19 cellular contexts compared by ENCODE assay signal in genomic region chr19:55352746-55353145, GRCh38. TPM values are rescaled to one million over a fixed set of nuclear protein-coding genes. Genes with fewer than 3 reads are reported as not detected.
DNase-seq lines count a peak whose midpoint lies in the region; ATAC-seq and TF ChIP-seq lines count a peak whose summit lies in the region.
"Had no signal": no experiment of that assay in that cellular context is flagged by ENCODE, and none has a peak within 500 bp of the region (broad histone marks: within the 10 kb centered on the region; RNA-seq: fewer than 3 reads in every experiment).

No MANE protein-coding gene starts in this region.

- H4K20me1 ChIP-seq in neural progenitor cell (ENCODE audit: low read depth): peaks cover 25% of the 10 kb centered on the region

- DNase-seq in activated CD8-positive, alpha-beta memory T cell treated with anti-CD3 and anti-CD28 coated beads, Interleukin-2, amount 10 ng/mL, durations not matched to agents 7 days and 5 days: no peak
- no peak for DNase-seq in activated CD8-positive, alpha-beta memory T cell treated with anti-CD3 and anti-CD28 coated beads, Interleukin-2, amount 50 U/mL, for 4 hours
- DNase-seq in chondrocyte (ENCODE audit: low spot score): no peak
- DNase-seq in neural progenitor cell (ENCODE audit: low spot score): no peak
- no peak for DNase-seq in Kasumi-1 (lab: John Stamatoyannopoulos, UW)
- no peak for DNase-seq in glomerular visceral epithelial cell (ENCODE audit: extremely low spot score)
- no peak for DNase-seq in NCI-H748 (lab: John Stamatoyannopoulos, UW; ENCODE audit: unreplicated experiment)
- DNase-seq: DND-41; effector CD4-positive, alpha-beta T cell; MM.1S; NCI-H2081; NCI-H748 treated with DMSO at 0.1 percent for 48 hours; stimulated activated CD4-positive, alpha-beta T cell treated with anti-CD3 and anti-CD28 coated beads, Interleukin-15, amount 100 ng/mL, for 24 hours; testis had no signal

- peak overlapping the region; percentile 10 for H3K4me3 Mint-ChIP-seq in activated CD8-positive, alpha-beta memory T cell treated with anti-CD3 and anti-CD28 coated beads, Interleukin-2, amount 10 ng/mL, durations not matched to agents 7 days and 5 days
- no peak overlapping the region for H3K4me3 Mint-ChIP-seq in chondrocyte (ENCODE audit: unreplicated experiment)
- peak overlapping the region; percentile 84 for H3K4me3 Mint-ChIP-seq in neural progenitor cell

- H3K9ac ChIP-seq in HUES48 (ENCODE audit: low read depth, low read length): no peak overlapping the region
- no peak overlapping the region for H3K9ac ChIP-seq in neural progenitor cell

- H3F3A ChIP-seq in neural progenitor cell (ENCODE audit: low read depth): peaks cover 43% of the 10 kb centered on the region

- H3K79me2 ChIP-seq in neural progenitor cell (ENCODE audit: low read depth): no peaks in the 10 kb centered on the region

- TF ChIP-seq CTCF in chondrocyte (IDR thresholded peaks at IDR 0.05) (no peak), neural progenitor cell (IDR thresholded peaks at IDR 0.05) (no peak)

- no peak overlapping the region for H3K4me2 ChIP-seq in neural progenitor cell

- H3K9me3 Mint-ChIP-seq in activated CD8-positive, alpha-beta memory T cell treated with anti-CD3 and anti-CD28 coated beads, Interleukin-2, amount 10 ng/mL, durations not matched to agents 7 days and 5 days (ENCODE audit: low read depth): no peaks in the 10 kb centered on the region
- no peaks in the 10 kb centered on the region for H3K9me3 Mint-ChIP-seq in chondrocyte (ENCODE audit: low read depth)
- H3K9me3 Mint-ChIP-seq in neural progenitor cell: peaks cover 4% of the 10 kb centered on the region

- peaks cover 32% of the 10 kb centered on the region for H3K4me1 ChIP-seq in HUES48 (ENCODE audit: control insufficient read depth, insufficient read depth, low read length)
- peaks cover 30% of the 10 kb centered on the region for H3K4me1 ChIP-seq in neural progenitor cell

- no peak overlapping the region for H3K27ac Mint-ChIP-seq in activated CD8-positive, alpha-beta memory T cell treated with anti-CD3 and anti-CD28 coated beads, Interleukin-2, amount 10 ng/mL, durations not matched to agents 7 days and 5 days
- H3K27ac Mint-ChIP-seq in chondrocyte (ENCODE audit: unreplicated experiment) (peak overlapping the region; percentile 41), neural progenitor cell (no peak overlapping the region)
- H3K27ac Mint-ChIP-seq: progenitor cell of endocrine pancreas had no signal

- CTCF ChIA-PET in activated CD8-positive, alpha-beta memory T cell treated with anti-CD3 and anti-CD28 coated beads, Interleukin-2, amount 10 ng/mL, durations not matched to agents 7 days and 5 days (lab: Charles Lee): interaction anchor here (0.8 to 1.7 kb wide), 4 partner anchors 12 to 211 kb away, joined by 3 to 5 read pairs (median 3); partner anchors contain the start of gene KMT5C

- H3K27me3 Mint-ChIP-seq in activated CD8-positive, alpha-beta memory T cell treated with anti-CD3 and anti-CD28 coated beads, Interleukin-2, amount 10 ng/mL, durations not matched to agents 7 days and 5 days: peaks cover 54% of the 10 kb centered on the region
- peaks cover 38% of the 10 kb centered on the region for H3K27me3 Mint-ChIP-seq in chondrocyte (ENCODE audit: low read depth)
- H3K27me3 Mint-ChIP-seq in neural progenitor cell (ENCODE audit: insufficient read depth, low read depth): peaks cover 54% of the 10 kb centered on the region

- H3K4me3 ChIP-seq in HUES48 (ENCODE audit: low read depth, low read length) (peak overlapping the region; percentile 84; the same call in 1 of the 2 replicates), neural progenitor cell (no peak overlapping the region)

- no peak overlapping the region for H2AFZ ChIP-seq in neural progenitor cell (replicated peaks)

- ATAC-seq in activated CD8-positive, alpha-beta memory T cell treated with anti-CD3 and anti-CD28 coated beads, Interleukin-2, amount 10 ng/mL, durations not matched to agents 7 days and 5 days: no peak
- ATAC-seq: Right ventricle myocardium inferior had no signal

- H3K9me3 ChIP-seq in HUES48 (ENCODE audit: control insufficient read depth, insufficient read depth, low read length): no peaks in the 10 kb centered on the region
- H3K9me3 ChIP-seq in neural progenitor cell (ENCODE audit: low read depth): no peaks in the 10 kb centered on the region
- H3K9me3 ChIP-seq: testis had no signal

- H3K27me3 ChIP-seq in HUES48 (ENCODE audit: control insufficient read depth, insufficient read depth, low read length) (peaks cover 54% of the 10 kb centered on the region), neural progenitor cell (peaks cover 66% of the 10 kb centered on the region)
- H3K27me3 ChIP-seq: testis had no signal

- H3K36me3 ChIP-seq in HUES48 (ENCODE audit: control insufficient read depth, insufficient read depth, low read length) (peaks cover 3% of the 10 kb centered on the region), neural progenitor cell (no peaks in the 10 kb centered on the region)

- H3K4me1 Mint-ChIP-seq in activated CD8-positive, alpha-beta memory T cell treated with anti-CD3 and anti-CD28 coated beads, Interleukin-2, amount 10 ng/mL, durations not matched to agents 7 days and 5 days: peaks cover 31% of the 10 kb centered on the region
- H3K4me1 Mint-ChIP-seq in chondrocyte (ENCODE audit: low read depth): peaks cover 14% of the 10 kb centered on the region
- H3K4me1 Mint-ChIP-seq in neural progenitor cell: peaks cover 26% of the 10 kb centered on the region

- H3K36me3 Mint-ChIP-seq in activated CD8-positive, alpha-beta memory T cell treated with anti-CD3 and anti-CD28 coated beads, Interleukin-2, amount 10 ng/mL, durations not matched to agents 7 days and 5 days: no peaks in the 10 kb centered on the region
- H3K36me3 Mint-ChIP-seq in chondrocyte (ENCODE audit: low read depth) (no peaks in the 10 kb centered on the region), neural progenitor cell (no peaks in the 10 kb centered on the region)

- H3K27ac ChIP-seq in HUES48 (ENCODE audit: low read depth, low read length) (no peak overlapping the region), neural progenitor cell (no peak overlapping the region)
- H3K27ac ChIP-seq: testis had no signal

RNA-seq across cellular contexts. Expression of gene COX6B2, which starts 1.8 kb away (rescaled TPM):
- total RNA-seq in activated CD8-positive, alpha-beta memory T cell treated with anti-CD3 and anti-CD28 coated beads, Interleukin-2, amount 10 ng/mL, durations not matched to agents 7 days and 5 days: 1 to 10 TPM in 1 of 2 experiments, under 1 TPM in 1; 0.19 to 2.0 TPM
- total RNA-seq in chondrocyte (0.17 to 0.23 TPM in 2 of 3 replicates, not detected in the other), neural progenitor cell (ENCODE audit: low replicate concordance) (0.77 TPM in 1 of 2 replicates, not detected in the other)
- total RNA-seq: lung microvascular endothelial cell, progenitor cell of endocrine pancreas, Right ventricle myocardium inferior had no signal

RNA-seq across cellular contexts. Expression of gene GARIN5B, which starts 10.3 kb away (rescaled TPM):
- not detected for total RNA-seq in activated CD8-positive, alpha-beta memory T cell treated with anti-CD3 and anti-CD28 coated beads, Interleukin-2, amount 10 ng/mL, durations not matched to agents 7 days and 5 days
- total RNA-seq in chondrocyte (not detected in 3 replicates), neural progenitor cell (ENCODE audit: low replicate concordance) (0.09 TPM in 1 of 2 replicates, not detected in the other)
- total RNA-seq: fibroblast of villous mesenchyme, lung microvascular endothelial cell, progenitor cell of endocrine pancreas, Right ventricle myocardium inferior had no signal

RNA-seq across cellular contexts. Expression of gene KMT5C, which starts 13.1 kb away (rescaled TPM):
- total RNA-seq in activated CD8-positive, alpha-beta memory T cell treated with anti-CD3 and anti-CD28 coated beads, Interleukin-2, amount 10 ng/mL, durations not matched to agents 7 days and 5 days: 10 to 100 TPM; 26.4 to 35.3 TPM
- total RNA-seq in chondrocyte: 9.5 to 14.6 TPM (median 9.7 TPM) in 3 replicates
- total RNA-seq in neural progenitor cell (ENCODE audit: low replicate concordance): 21.1 and 73.7 TPM in 2 replicates

RNA-seq across cellular contexts. Expression of gene IL11, which starts 17.5 kb away (rescaled TPM):
- total RNA-seq in activated CD8-positive, alpha-beta memory T cell treated with anti-CD3 and anti-CD28 coated beads, Interleukin-2, amount 10 ng/mL, durations not matched to agents 7 days and 5 days: under 1 TPM; 0.50 to 0.68 TPM
- total RNA-seq in chondrocyte (2.8 to 3.7 TPM (median 3.1 TPM) in 3 replicates), neural progenitor cell (ENCODE audit: low replicate concordance) (0.06 and 0.62 TPM in 2 replicates)
- total RNA-seq: lung microvascular endothelial cell, Right ventricle myocardium inferior had no signal

RNA-seq across cellular contexts. Expression of gene TMEM190, which starts 23.9 kb away (rescaled TPM):
- total RNA-seq in activated CD8-positive, alpha-beta memory T cell treated with anti-CD3 and anti-CD28 coated beads, Interleukin-2, amount 10 ng/mL, durations not matched to agents 7 days and 5 days: not detected
- 0.52 to 1.0 TPM in 2 of 3 replicates, not detected in the other for total RNA-seq in chondrocyte
- total RNA-seq in neural progenitor cell (ENCODE audit: low replicate concordance): not detected in 2 replicates
- total RNA-seq: fibroblast of villous mesenchyme, lung microvascular endothelial cell, Right ventricle myocardium inferior had no signal
